1 cellular context compared by ENCODE assay signal in the genomic region with DNA sequence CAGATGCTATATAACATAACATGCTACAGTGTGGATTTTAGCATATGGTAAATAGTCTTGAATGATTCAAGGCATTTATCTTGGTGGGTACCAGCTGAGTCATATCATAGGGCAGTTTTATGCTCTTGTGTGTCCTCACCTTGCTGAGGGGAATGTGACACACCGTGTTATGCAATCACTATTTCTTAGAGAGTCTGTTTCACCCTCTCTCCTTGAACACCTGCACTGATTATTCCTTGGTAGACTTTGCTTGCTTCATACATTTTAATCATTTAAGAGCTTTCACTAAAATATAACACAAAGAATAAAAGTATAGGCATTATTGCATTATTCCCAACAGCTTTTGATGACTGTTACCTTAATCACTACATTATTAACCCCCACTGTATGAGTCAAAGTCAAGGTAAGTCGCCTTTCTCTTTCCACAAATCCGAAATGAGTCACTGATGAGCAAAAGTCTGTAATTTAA.
TF ChIP-seq lines count a peak whose summit lies in the region.

No MANE protein-coding gene starts in this region.

TF ChIP-seq in A549, 52 proteins besides CTCF, POLR2A, EP300 and RAD21 (continued from another document):
- TF ChIP-seq JUNB (IDR thresholded peaks at IDR 0.05), result peak; percentile 44
- no peak for TF ChIP-seq HOXB13 (CRISPR knock-in tag; IDR thresholded peaks at IDR 0.05; ENCODE audit: low read depth)
